Comparison of ENCODE assay signal across 11 cellular contexts in genomic region chr2:38409904-38410167, GRCh38. TPM values are rescaled to one million over a fixed set of nuclear protein-coding genes. Genes with fewer than 3 reads are reported as not detected.
DNase-seq lines count a peak whose midpoint lies in the region; ATAC-seq and TF ChIP-seq lines count a peak whose summit lies in the region.
"Had no signal": no experiment of that assay in that cellular context is flagged by ENCODE, and none has a peak within 500 bp of the region (broad histone marks: within the 10 kb centered on the region; RNA-seq: fewer than 3 reads in every experiment).

No MANE protein-coding gene starts in this region.

- H3K27ac ChIP-seq in OCI-LY7 (ENCODE audit: low read depth, low read length, poor library complexity, severe bottlenecking) (peak overlapping the region; percentile 100), thyroid gland (peak overlapping the region; percentile 44 to 73 (median 68)), left lung (no peak overlapping the region)

- TF ChIP-seq POLR2A in thyroid gland (IDR thresholded peaks at IDR 0.05) = no peak

- H3K27me3 ChIP-seq in thyroid gland (no peaks in the 10 kb centered on the region), left lung (no peaks in the 10 kb centered on the region)

- 41 to 56% methylated on average over 1 of the region's 1 CpG for WGBS in thyroid gland, 2 donors

- H2AFZ ChIP-seq in OCI-LY7 (ENCODE audit: low read length) = no peak overlapping the region

- DNase-seq in OCI-LY7 (ENCODE audit: low spot score) (no peak), thyroid gland (no peak), foreskin fibroblast (no peak), left lung (no peak)
- DNase-seq in activated CD8-positive, alpha-beta memory T cell treated with anti-CD3 and anti-CD28 coated beads, Interleukin-2, amount 50 U/mL, for 48 hours = no peak
- DNase-seq: COR-L47, erythroblast, mucosa of descending colon, NCI-H2171 treated with DMSO at 0.1 percent for 48 hours had no signal

- peak; percentile 41 for ATAC-seq in GM19351 (IDR thresholded peaks at IDR 0.05; ENCODE audit: unreplicated experiment)
- peak; percentile 33 for ATAC-seq in HG02678 (IDR thresholded peaks at IDR 0.05; ENCODE audit: unreplicated experiment)
- ATAC-seq in left lung = no peak
- ATAC-seq: mucosa of descending colon had no signal

- peak overlapping the region; percentile 99 for H3K4me2 ChIP-seq in OCI-LY7 (ENCODE audit: low read length)

- H3K79me2 ChIP-seq in OCI-LY7 (ENCODE audit: insufficient read depth, low read depth, low read length) = no peaks in the 10 kb centered on the region

- H3K36me3 ChIP-seq in OCI-LY7 (ENCODE audit: insufficient read depth, low read length) (peaks cover 24% of the 10 kb centered on the region), thyroid gland (no peaks in the 10 kb centered on the region), left lung (no peaks in the 10 kb centered on the region)

- BruUV-seq in OCI-LY7 (replicated peaks; lab: Mats Ljungman, UMichigan) = TSS peak; percentile 95

- POLR2A ChIA-PET in OCI-LY7 (lab: Charles Lee) = interaction anchor here (0.9 kb wide), 1 partner anchor 33 kb away, joined by 3 read pairs; the partner anchor contains the start of gene ATL2

- peak overlapping the region; percentile 63 for H3K4me3 ChIP-seq in OCI-LY7 (ENCODE audit: low read depth, low read length, poor library complexity, severe bottlenecking)
- no peak overlapping the region for H3K4me3 ChIP-seq in thyroid gland (replicated peaks in 1 of 3)
- no peak overlapping the region for H3K4me3 ChIP-seq in foreskin fibroblast (ENCODE audit: low read depth in 1 of 2, low read length in 2 of 2)
- no peak overlapping the region for H3K4me3 ChIP-seq in left lung
- H3K4me3 ChIP-seq: mucosa of descending colon had no signal

- CTCF ChIA-PET in OCI-LY7 (lab: Charles Lee; ENCODE audit: unreplicated experiment) = no interaction called here

- peaks cover 27% of the 10 kb centered on the region; the same call in 1 of the 2 replicates for H3K9me3 ChIP-seq in OCI-LY7 (ENCODE audit: low read length)
- no peaks in the 10 kb centered on the region for H3K9me3 ChIP-seq in thyroid gland
- H3K9me3 ChIP-seq in left lung = peaks cover 5 to 21% of the 10 kb centered on the region in 2 donors

- no peak for TF ChIP-seq CTCF in OCI-LY7 (conservative IDR thresholded peaks at IDR 0.05; ENCODE audit: low read length)
- TF ChIP-seq CTCF in thyroid gland (IDR thresholded peaks at IDR 0.05) = no peak
- TF ChIP-seq CTCF in foreskin fibroblast (IDR thresholded peaks at IDR 0.05; ENCODE audit: low read depth, low read length) = no peak
- no peak for TF ChIP-seq CTCF in left lung (IDR thresholded peaks at IDR 0.05)

- H3K4me1 ChIP-seq in OCI-LY7 (ENCODE audit: insufficient read depth, low read length, poor library complexity, severe bottlenecking) = peaks cover 61% of the 10 kb centered on the region
- peaks cover 29 to 51% of the 10 kb centered on the region in 2 donors for H3K4me1 ChIP-seq in thyroid gland
- peaks cover 3 to 14% of the 10 kb centered on the region in 2 donors for H3K4me1 ChIP-seq in left lung

- no peaks in the 10 kb centered on the region for H4K20me1 ChIP-seq in OCI-LY7 (ENCODE audit: insufficient read depth, low read length)

- H3K9me2 ChIP-seq in OCI-LY7 (ENCODE audit: insufficient read depth, low read length) = no peaks in the 10 kb centered on the region

- intact Hi-C loops in OCI-LY7 (cut with micrococcal nuclease; ENCODE audit: unreplicated experiment) = loop anchor here (1.0 to 5.0 kb wide), 3 partner anchors 55 to 197 kb away; no protein-coding TSS in a partner anchor
- intact Hi-C loops in thyroid gland (cut with DNase I) = no loop called here
- intact Hi-C loops in left lung (cut with DNase I) = no loop called here

RNA-seq across cellular contexts. Expression of gene ATL2, which starts 32.8 kb away (rescaled TPM):
- 142 and 166 TPM in 2 replicates for total RNA-seq in OCI-LY7 (2014; rRNA removed; shearing (Covaris generic))
- total RNA-seq in OCI-LY7 (2022) (135 and 148 TPM in 2 replicates), thyroid gland (100 to 1,000 TPM; 126 to 267 (median 146) TPM), left lung (10 to 100 TPM; 42.2 to 51.9 TPM)

Comparison
In these comparisons a context has a peak if more than half of its experiments do, and no peak if none do; other contexts are left out.
1. H3K27ac ChIP-seq: peak in OCI-LY7 (single experiment) and thyroid gland (3 of 3); none in left lung (0 of 2).